Comparison of ENCODE assay signal across 8 cellular contexts in the genomic region with DNA sequence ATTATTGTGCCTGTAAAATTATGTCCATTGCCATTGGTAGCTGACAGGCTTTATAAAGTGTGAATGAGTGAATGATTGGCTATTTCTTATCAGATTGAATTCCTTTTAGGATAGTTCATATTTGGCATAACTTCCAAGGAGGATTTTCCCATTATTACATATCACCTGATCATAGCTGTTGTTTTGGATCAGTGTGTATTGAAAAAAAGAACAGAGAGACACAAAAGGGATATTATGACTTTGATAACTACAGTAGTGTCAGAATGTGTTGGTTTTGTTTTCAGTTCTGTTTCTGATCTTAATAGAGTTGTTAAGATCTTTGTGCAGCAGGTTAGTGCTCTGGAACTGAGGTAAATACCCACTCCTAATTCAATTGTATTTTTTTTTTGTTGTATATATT.
A peak's percentile ranks its signal among the peaks of the same experiment; 100 is the strongest.
DNase-seq lines count a peak whose midpoint lies in the region; ATAC-seq lines count a peak whose summit lies in the region.
"Had no signal": no experiment of that assay in that cellular context is flagged by ENCODE, and none has a peak within 500 bp of the region (broad histone marks: within the 10 kb centered on the region; RNA-seq: fewer than 3 reads in every experiment).

No MANE protein-coding gene starts in this region.

- peak; percentile 95 for ATAC-seq in GM18868 (IDR thresholded peaks at IDR 0.05; ENCODE audit: unreplicated experiment)
- peak; percentile 78 for ATAC-seq in GM21717 (IDR thresholded peaks at IDR 0.05; ENCODE audit: unreplicated experiment)
- ATAC-seq in HG03520 (IDR thresholded peaks at IDR 0.05; ENCODE audit: unreplicated experiment), result peak; percentile 82
- ATAC-seq in left cardiac atrium, result no peak
- no peak for ATAC-seq in Right ventricle myocardium superior (ENCODE audit: poor library complexity)

- no peak overlapping the region for H3K4me3 ChIP-seq in rectal smooth muscle tissue (ENCODE audit: low read length)

- no peak overlapping the region for H3K9ac ChIP-seq in rectal smooth muscle tissue (ENCODE audit: low read length)

- H3K27ac ChIP-seq in rectal smooth muscle tissue (ENCODE audit: low read depth, low read length), result peak overlapping the region; percentile 59

- intact Hi-C loops in left cardiac atrium (cut with DNase I) (no loop called here), Right ventricle myocardium superior (cut with DNase I) (no loop called here)

- peaks cover 22% of the 10 kb centered on the region for H3K4me1 ChIP-seq in rectal smooth muscle tissue (ENCODE audit: control insufficient read depth, insufficient read depth, low read length)

- H3K36me3 ChIP-seq in rectal smooth muscle tissue (ENCODE audit: control insufficient read depth, insufficient read depth, low read length), result no peaks in the 10 kb centered on the region

- no peaks in the 10 kb centered on the region for H3K27me3 ChIP-seq in rectal smooth muscle tissue (ENCODE audit: control insufficient read depth, insufficient read depth, low read length)

- DNase-seq in occipital lobe (lab: John Stamatoyannopoulos, UW) (no peak), left cardiac atrium (no peak), Right ventricle myocardium superior (no peak)
- DNase-seq: NCI-H2107 had no signal

Comparison
In these comparisons a context has a peak if more than half of its experiments do, and no peak if none do; other contexts are left out.
1. ATAC-seq: peak in GM18868 (single experiment), GM21717 (single experiment) and HG03520 (single experiment); none in left cardiac atrium (0 of 2) and Right ventricle myocardium superior (single experiment).